In the genomic region with DNA sequence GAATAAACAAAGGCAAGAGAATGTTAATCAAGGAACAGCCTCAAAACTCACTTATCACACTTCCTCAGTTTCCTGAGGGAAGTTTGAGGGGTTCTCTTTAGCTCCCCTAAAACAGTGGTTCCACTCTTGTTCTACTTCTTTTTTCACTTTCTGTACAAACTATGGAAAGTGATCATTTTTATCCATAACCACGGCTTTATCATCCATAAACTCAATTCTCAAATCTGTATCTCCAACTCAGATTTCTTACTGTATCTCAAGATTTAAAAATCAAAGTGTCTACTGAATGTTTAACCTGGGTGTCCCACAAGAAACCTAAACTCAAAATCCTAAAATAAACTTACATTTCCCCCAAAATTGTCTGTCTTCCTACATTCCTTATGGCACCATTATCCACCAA, we compare ENCODE assay signal across 1 cellular context.
TF ChIP-seq lines count a peak whose summit lies in the region.

No MANE protein-coding gene starts in this region.

TF ChIP-seq in IMR-90, 13 proteins besides CTCF, POLR2A, EP300 and RAD21:
- TF ChIP-seq BHLHE40 (IDR thresholded peaks at IDR 0.05; ENCODE audit: low read depth, low read length) (no peak), FOS (IDR thresholded peaks at IDR 0.05; ENCODE audit: low read depth, low read length) (no peak), MXI1 (IDR thresholded peaks at IDR 0.05; ENCODE audit: borderline replicate concordance, low read depth, low read length) (no peak), MAZ (IDR thresholded peaks at IDR 0.05; ENCODE audit: borderline replicate concordance, low read depth, low read length) (no peak), CEBPB (IDR thresholded peaks at IDR 0.05; ENCODE audit: low read depth, low read length) (no peak), RFX5 (IDR thresholded peaks at IDR 0.05; ENCODE audit: low read depth, low read length) (no peak), ELK1 (IDR thresholded peaks at IDR 0.05; ENCODE audit: borderline replicate concordance, low read depth, low read length) (no peak), NFE2L2 (IDR thresholded peaks at IDR 0.05; ENCODE audit: low read depth, low read length) (no peak), SMC3 (IDR thresholded peaks at IDR 0.05; ENCODE audit: low read depth, low read length) (no peak)
